ENCODE assay signal across 1 cellular context in genomic region chr14:71229875-71230274, GRCh38.
TF ChIP-seq lines count a peak whose summit lies in the region.

No MANE protein-coding gene starts in this region.

TF ChIP-seq in GM12878, 131 proteins besides CTCF, POLR2A, EP300 and RAD21 (continued from another document):
- TF ChIP-seq GABPA (IDR thresholded peaks at IDR 0.05; ENCODE audit: low read depth) (no peak), E2F4 (IDR thresholded peaks at IDR 0.05; ENCODE audit: low read depth, low read length) (no peak), PRDM15 (CRISPR knock-in tag; IDR thresholded peaks at IDR 0.05) (no peak), POU2F2 (IDR thresholded peaks at IDR 0.05; ENCODE audit: borderline replicate concordance, low read depth, low read length) (no peak), CHD1 (IDR thresholded peaks at IDR 0.05; ENCODE audit: low read depth, low read length) (no peak), POLR2AphosphoS2 (IDR thresholded peaks at IDR 0.05; ENCODE audit: low read depth, low read length) (no peak), FOXM1 (IDR thresholded peaks at IDR 0.05; ENCODE audit: low read depth, low read length) (no peak), SUPT20H (IDR thresholded peaks at IDR 0.05; ENCODE audit: borderline replicate concordance, control insufficient read depth, low read depth, low read length) (no peak), SMARCA5 (IDR thresholded peaks at IDR 0.05) (no peak), IKZF2 (IDR thresholded peaks at IDR 0.05) (peak in 1 of 2 experiments; percentile 23; a peak in 2 of 4 replicates), STAT3 (IDR thresholded peaks at IDR 0.05; ENCODE audit: low read depth, low read length) (no peak), FOS (IDR thresholded peaks at IDR 0.05; ENCODE audit: borderline replicate concordance, extremely low read depth, insufficient read length) (no peak), CUX1 (IDR thresholded peaks at IDR 0.05; ENCODE audit: insufficient replicate concordance, low read depth, low read length) (no peak), E4F1 (IDR thresholded peaks at IDR 0.05; ENCODE audit: borderline replicate concordance, partially characterized antibody) (no peak), RUNX3 (IDR thresholded peaks at IDR 0.05; ENCODE audit: low read length) (no peak), FOXK2 (IDR thresholded peaks at IDR 0.05) (no peak), ZNF217 (IDR thresholded peaks at IDR 0.05) (no peak), NR2C2 (IDR thresholded peaks at IDR 0.05; ENCODE audit: borderline replicate concordance, control insufficient read depth, insufficient read length, low read depth) (no peak), RELB (IDR thresholded peaks at IDR 0.05; ENCODE audit: low read depth) (peak; percentile 66; the same call in 1 of the 2 replicates)
